Comparison of ENCODE assay signal across 9 cellular contexts in the genomic region with DNA sequence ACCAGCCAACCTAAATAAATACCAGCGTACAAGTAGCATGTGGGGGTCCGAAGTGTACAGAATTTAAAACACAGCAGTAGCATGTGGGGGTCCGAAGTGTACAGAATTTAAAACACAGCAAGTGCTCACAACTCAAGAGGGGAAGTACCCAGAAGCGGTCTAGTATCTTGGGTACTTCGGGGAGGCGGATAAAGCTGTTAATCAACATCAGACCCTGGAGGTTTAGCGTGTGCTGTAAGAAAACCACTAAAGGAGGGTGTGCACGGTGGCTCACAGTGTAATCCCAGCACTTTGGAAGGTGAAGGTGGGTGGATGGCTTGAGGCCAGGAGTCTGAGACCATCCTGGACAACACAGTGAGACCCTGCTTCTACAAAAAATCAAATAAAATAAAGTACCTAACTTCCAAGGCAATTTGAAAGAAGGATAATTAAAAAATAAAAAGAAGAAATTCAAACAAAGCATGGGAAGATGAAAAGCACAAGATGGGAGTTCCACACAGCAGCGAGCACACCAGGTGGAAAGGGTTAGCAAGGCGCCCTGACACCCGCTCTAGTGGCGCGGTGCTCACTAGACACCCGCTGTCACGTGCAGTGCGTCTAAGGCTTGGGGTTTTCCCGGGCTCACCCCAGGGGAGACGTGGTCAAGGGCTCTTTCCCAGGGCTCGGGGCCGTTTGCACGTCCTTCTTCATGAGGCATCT. TPM values are rescaled to one million over a fixed set of nuclear protein-coding genes. Genes with fewer than 3 reads are reported as not detected.
A peak's percentile ranks its signal among the peaks of the same experiment; 100 is the strongest.
DNase-seq lines count a peak whose midpoint lies in the region; ATAC-seq and TF ChIP-seq lines count a peak whose summit lies in the region.
"Had no signal": no experiment of that assay in that cellular context is flagged by ENCODE, and none has a peak within 500 bp of the region (broad histone marks: within the 10 kb centered on the region; RNA-seq: fewer than 3 reads in every experiment).

No MANE protein-coding gene starts in this region.

- no peak overlapping the region for H3K4me3 ChIP-seq in smooth muscle cell

- peak overlapping the region; percentile 34 for H3K27ac Mint-ChIP-seq in activated T-cell treated with anti-CD3 and anti-CD28 coated beads, Interleukin-2, amount 50 U/mL, for 24 hours
- peak overlapping the region; percentile 70 for H3K27ac Mint-ChIP-seq in stimulated activated memory B cell treated with anti-CD40 and anti-IgM and Interleukin-4, amounts not matched to agents 10 μg/mL and 1 μg/mL and 100 μg/mL, for 72 hours

- TF ChIP-seq CTCF in smooth muscle cell (IDR thresholded peaks at IDR 0.05; ENCODE audit: borderline replicate concordance, insufficient read depth, poor library complexity, severe bottlenecking), result no peak

- no peak overlapping the region for H3K27ac ChIP-seq in smooth muscle cell (ENCODE audit: low read depth)

- H3K4me1 Mint-ChIP-seq in activated T-cell treated with anti-CD3 and anti-CD28 coated beads, Interleukin-2, amount 50 U/mL, for 24 hours (ENCODE audit: low read depth), result peaks cover 74% of the 10 kb centered on the region
- peaks cover 62% of the 10 kb centered on the region for H3K4me1 Mint-ChIP-seq in stimulated activated memory B cell treated with anti-CD40 and anti-IgM and Interleukin-4, amounts not matched to agents 10 μg/mL and 1 μg/mL and 100 μg/mL, for 72 hours

- 94% methylated on average over 21 of the region's 21 CpGs for WGBS in smooth muscle cell (ENCODE audit: low lambda C conversion rate)

- no peaks in the 10 kb centered on the region for H3F3A ChIP-seq in smooth muscle cell (ENCODE audit: low read depth)

- no peak overlapping the region for H3K4me3 Mint-ChIP-seq in activated T-cell treated with anti-CD3 and anti-CD28 coated beads, Interleukin-2, amount 50 U/mL, for 24 hours
- peak overlapping the region; percentile 71 for H3K4me3 Mint-ChIP-seq in stimulated activated memory B cell treated with anti-CD40 and anti-IgM and Interleukin-4, amounts not matched to agents 10 μg/mL and 1 μg/mL and 100 μg/mL, for 72 hours

- no peaks in the 10 kb centered on the region for H3K36me3 Mint-ChIP-seq in activated T-cell treated with anti-CD3 and anti-CD28 coated beads, Interleukin-2, amount 50 U/mL, for 24 hours (ENCODE audit: low read depth)
- H3K36me3 Mint-ChIP-seq in stimulated activated memory B cell treated with anti-CD40 and anti-IgM and Interleukin-4, amounts not matched to agents 10 μg/mL and 1 μg/mL and 100 μg/mL, for 72 hours, result no peaks in the 10 kb centered on the region

- H2AFZ ChIP-seq in smooth muscle cell (ENCODE audit: low read depth), result no peak overlapping the region

- DNase-seq in activated T-cell treated with anti-CD3 and anti-CD28 coated beads, Interleukin-2, amount 50 U/mL, for 24 hours, result no peak
- no peak for DNase-seq in activated T-cell treated with anti-CD3 and anti-CD28 coated beads, Interleukin-2, amount 50 U/mL, for 48 hours
- DNase-seq in cerebellar cortex (ENCODE audit: low spot score) (no peak), smooth muscle cell (lab: John Stamatoyannopoulos, UW; ENCODE audit: unreplicated experiment) (no peak), KG1 (lab: John Stamatoyannopoulos, UW) (no peak)
- DNase-seq: NCI-H2171 had no signal

- H3K4me2 ChIP-seq in smooth muscle cell, result no peak overlapping the region

- ATAC-seq in GM21825 (IDR thresholded peaks at IDR 0.05; ENCODE audit: unreplicated experiment) (peak; percentile 82), HG03469 (IDR thresholded peaks at IDR 0.05; ENCODE audit: unreplicated experiment) (peak; percentile 61)
- peak; percentile 97 for ATAC-seq in stimulated activated memory B cell treated with anti-CD40 and anti-IgM and Interleukin-4, amounts not matched to agents 10 μg/mL and 1 μg/mL and 100 μg/mL, for 72 hours

- no peaks in the 10 kb centered on the region for H3K27me3 Mint-ChIP-seq in activated T-cell treated with anti-CD3 and anti-CD28 coated beads, Interleukin-2, amount 50 U/mL, for 24 hours
- no peaks in the 10 kb centered on the region for H3K27me3 Mint-ChIP-seq in stimulated activated memory B cell treated with anti-CD40 and anti-IgM and Interleukin-4, amounts not matched to agents 10 μg/mL and 1 μg/mL and 100 μg/mL, for 72 hours

- H3K4me1 ChIP-seq in smooth muscle cell (ENCODE audit: low read depth), result no peaks in the 10 kb centered on the region

- peaks cover 100% of the 10 kb centered on the region for H4K20me1 ChIP-seq in smooth muscle cell (ENCODE audit: low read depth)

- no peak overlapping the region for H3K9ac ChIP-seq in smooth muscle cell (ENCODE audit: low read depth)

- H3K79me2 ChIP-seq in smooth muscle cell (ENCODE audit: low read depth), result peaks cover 13% of the 10 kb centered on the region

- no peaks in the 10 kb centered on the region for H3K36me3 ChIP-seq in smooth muscle cell (ENCODE audit: low read depth)

- no peaks in the 10 kb centered on the region for H3K27me3 ChIP-seq in smooth muscle cell (ENCODE audit: low read depth)

- H3K9me3 Mint-ChIP-seq in activated T-cell treated with anti-CD3 and anti-CD28 coated beads, Interleukin-2, amount 50 U/mL, for 24 hours, result no peaks in the 10 kb centered on the region
- no peaks in the 10 kb centered on the region for H3K9me3 Mint-ChIP-seq in stimulated activated memory B cell treated with anti-CD40 and anti-IgM and Interleukin-4, amounts not matched to agents 10 μg/mL and 1 μg/mL and 100 μg/mL, for 72 hours

- no peaks in the 10 kb centered on the region for H3K9me3 ChIP-seq in smooth muscle cell (replicated peaks; ENCODE audit: low read depth)

RNA-seq across cellular contexts. Expression of a gene that starts 35.0 kb away (rescaled TPM):
- 2.5 and 19.0 TPM in 2 replicates for total RNA-seq in smooth muscle cell
- 24.0 and 35.7 TPM in 2 replicates for polyA plus RNA-seq in smooth muscle cell

RNA-seq across cellular contexts. Expression of a gene that starts 50.5 kb away (rescaled TPM):
- total RNA-seq in smooth muscle cell, result 2.2 and 6.3 TPM in 2 replicates
- polyA plus RNA-seq in smooth muscle cell, result 5.0 and 8.2 TPM in 2 replicates
